8 cellular contexts compared by ENCODE assay signal in the genomic region with DNA sequence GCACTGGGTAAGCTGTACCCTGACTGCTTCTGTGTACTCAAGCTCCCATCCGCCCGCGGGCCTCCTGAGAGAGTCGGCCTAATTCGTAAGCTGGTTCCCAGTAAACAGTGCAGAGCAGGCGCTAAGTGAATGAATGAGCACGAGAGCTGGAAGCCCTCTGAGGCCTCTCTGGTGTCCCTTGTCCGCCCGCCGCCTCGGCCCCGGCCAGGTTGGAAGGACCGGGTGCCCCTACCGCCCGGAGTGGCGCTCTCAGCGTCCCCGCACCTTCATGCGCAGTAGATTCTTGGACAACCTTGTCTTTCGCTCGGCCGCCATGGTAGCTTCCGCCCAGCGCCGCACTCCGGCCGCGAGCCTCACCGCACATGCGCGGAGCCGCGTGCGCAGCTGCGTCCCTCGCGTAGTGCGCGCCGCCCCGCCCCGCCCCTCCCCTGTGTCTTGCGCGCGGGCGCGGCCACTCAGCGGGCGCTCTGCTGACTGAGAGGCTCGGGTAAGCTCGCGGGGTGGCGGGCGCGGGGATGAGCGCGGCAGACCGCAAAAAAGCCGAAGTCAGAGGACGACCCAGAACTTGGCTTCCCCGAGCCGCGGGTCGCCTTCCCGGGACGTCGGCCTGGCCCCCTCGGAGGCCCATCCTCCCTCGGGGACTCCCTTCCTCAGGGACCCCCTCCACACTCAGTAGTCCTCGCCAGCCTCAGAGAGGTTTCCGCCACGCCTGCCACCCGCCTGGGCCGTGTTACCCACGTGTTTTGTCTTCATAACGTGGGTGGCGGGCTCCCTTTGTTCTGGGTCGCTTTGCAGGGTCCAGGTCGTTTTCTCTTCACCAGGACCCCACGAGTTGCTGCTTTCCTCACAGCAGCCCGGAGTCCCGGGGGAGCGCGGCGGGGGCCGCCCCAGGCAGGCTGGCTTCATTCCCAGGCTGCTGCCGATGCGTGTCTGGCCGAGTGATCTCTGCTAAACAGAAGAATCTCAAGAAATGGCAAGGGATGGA. TPM values are rescaled to one million over a fixed set of nuclear protein-coding genes. Genes with fewer than 3 reads are reported as not detected.
DNase-seq lines count a peak whose midpoint lies in the region; ATAC-seq and TF ChIP-seq lines count a peak whose summit lies in the region.

A gene with protein sequence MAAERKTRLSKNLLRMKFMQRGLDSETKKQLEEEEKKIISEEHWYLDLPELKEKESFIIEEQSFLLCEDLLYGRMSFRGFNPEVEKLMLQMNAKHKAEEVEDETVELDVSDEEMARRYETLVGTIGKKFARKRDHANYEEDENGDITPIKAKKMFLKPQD (minus strand): TSS at position 364 of the 985 bp plus-strand sequence. CDS start 49 bp downstream, at position 315.

- H3K36me3 ChIP-seq in adrenal gland (replicated peaks in 1 of 2), result no peaks in the 10 kb centered on the region
- H3K36me3 ChIP-seq in heart right ventricle, result peaks cover 0 to 17% (median 0%) of the 10 kb centered on the region in 9 donors
- peaks cover 0 to 11% (median 0%) of the 10 kb centered on the region in 4 donors for H3K36me3 ChIP-seq in upper lobe of left lung

- TF ChIP-seq POLR2A in adrenal gland (IDR thresholded peaks at IDR 0.05) (no peak), upper lobe of left lung (IDR thresholded peaks at IDR 0.05) (peak in 1 of 4 donors; percentile 86)

- TF ChIP-seq EP300 in upper lobe of left lung (IDR thresholded peaks at IDR 0.05), result no peak

- peak within 1 kb of the TSS in 4 of 5 donors; percentile 51 to 83 (median 78) for H3K27ac ChIP-seq in adrenal gland
- peak within 1 kb of the TSS in 9 of 10 donors; percentile 74 to 91 (median 80) for H3K27ac ChIP-seq in heart right ventricle
- H3K27ac ChIP-seq in upper lobe of left lung, result peak within 1 kb of the TSS; percentile 63 to 88 (median 83)

- H3K4me3 ChIP-seq in GM12875 (ENCODE audit: low read depth, low read length) (peak within 1 kb of the TSS; percentile 69), adrenal gland (peak within 1 kb of the TSS; percentile 40 to 80 (median 58)), heart right ventricle (peak within 1 kb of the TSS; percentile 62 to 87 (median 77)), upper lobe of left lung (peak within 1 kb of the TSS; percentile 61 to 94 (median 78))

- no peaks in the 10 kb centered on the region for H3K9me3 ChIP-seq in adrenal gland (replicated peaks in 1 of 3)
- H3K9me3 ChIP-seq in heart right ventricle, result no peaks in the 10 kb centered on the region
- no peaks in the 10 kb centered on the region for H3K9me3 ChIP-seq in upper lobe of left lung

- TF ChIP-seq CTCF in GM12875 (IDR thresholded peaks at IDR 0.05; ENCODE audit: borderline replicate concordance, insufficient read depth, low read depth, low read length) (0 out of 2 replicates have a peak, but pooled peaks have one; percentile 4), adrenal gland (IDR thresholded peaks at IDR 0.05) (peak in 3 of 6 experiments; percentile 7 to 36 (median 20)), heart right ventricle (IDR thresholded peaks at IDR 0.05) (peak in 4 of 9 donors; percentile 10 to 34 (median 11)), upper lobe of left lung (IDR thresholded peaks at IDR 0.05) (peak in 4 of 6 experiments; percentile 4 to 39 (median 28))

- H3K27me3 ChIP-seq in adrenal gland, result peaks cover 12% of the 10 kb centered on the region
- peaks cover 0 to 31% (median 14%) of the 10 kb centered on the region in 7 donors for H3K27me3 ChIP-seq in heart right ventricle
- H3K27me3 ChIP-seq in upper lobe of left lung, result no peaks in the 10 kb centered on the region

- ATAC-seq in HG02642 (IDR thresholded peaks at IDR 0.05; ENCODE audit: poor library complexity, unreplicated experiment), result peak; percentile 97
- ATAC-seq in heart right ventricle, result peak; percentile 98 to 100 (median 99)
- peak; percentile 98 to 100 for ATAC-seq in upper lobe of left lung (ENCODE audit: low FRiP score in 2 of 2)

- peaks cover 11% of the 10 kb centered on the region in 2 donors for H3K4me1 ChIP-seq in adrenal gland (replicated peaks in 1 of 2)
- peaks cover 0 to 21% (median 15%) of the 10 kb centered on the region in 9 donors for H3K4me1 ChIP-seq in heart right ventricle
- H3K4me1 ChIP-seq in upper lobe of left lung, result peaks cover 15 to 18% (median 15%) of the 10 kb centered on the region in 4 donors

- intact Hi-C loops in adrenal gland (cut with DNase I) (no loop called here), heart right ventricle (cut with DNase I) (no loop called here), posterior vena cava (cut with DNase I) (no loop called here)

- peak; percentile 66 for DNase-seq in NCI-H1105 treated with DMSO at 0.1 percent for 48 hours (lab: John Stamatoyannopoulos, UW)
- DNase-seq in T-helper 1 cell, result peak; percentile 83 to 93 (median 86)
- DNase-seq in adrenal gland, result peak; percentile 91 to 95 (median 93)
- DNase-seq in heart right ventricle, result peak; percentile 89 to 93
- DNase-seq in posterior vena cava (ENCODE audit: low spot score), result peak; percentile 97
- DNase-seq in upper lobe of left lung, result peak; percentile 90 to 99

- 0% methylated on average over 42 to 89 of the region's 89 CpGs for WGBS in adrenal gland, 4 donors
- 0 to 1% methylated on average over 89 of the region's 89 CpGs for WGBS in heart right ventricle, 2 donors
- 1% methylated on average over 56 to 77 of the region's 89 CpGs for WGBS in upper lobe of left lung, 2 donors

RNA-seq across cellular contexts. Expression of the gene that starts here (rescaled TPM):
- total RNA-seq in adrenal gland (10 to 100 TPM; 12.7 to 85.3 (median 19.5) TPM), heart right ventricle (10 to 100 TPM in 7 of 10 donors, 1 to 10 TPM in 3; 7.0 to 12.2 (median 10.7) TPM), posterior vena cava (10 to 100 TPM; 14.2 to 17.4 TPM), upper lobe of left lung (10 to 100 TPM; 17.4 to 55.5 (median 22.6) TPM)
- polyA plus RNA-seq in adrenal gland (10 to 100 TPM; 15.3 to 66.4 (median 29.1) TPM), heart right ventricle (10 to 100 TPM; 11.4 to 15.2 TPM)

Comparison
In these comparisons a context has a peak if more than half of its experiments do, and no peak if none do; other contexts are left out.
1. Peak in every context shown above with its lines: DNase-seq, ATAC-seq, H3K4me3 ChIP-seq and H3K27ac ChIP-seq.